10 cellular contexts compared by ENCODE assay signal in the genomic region with DNA sequence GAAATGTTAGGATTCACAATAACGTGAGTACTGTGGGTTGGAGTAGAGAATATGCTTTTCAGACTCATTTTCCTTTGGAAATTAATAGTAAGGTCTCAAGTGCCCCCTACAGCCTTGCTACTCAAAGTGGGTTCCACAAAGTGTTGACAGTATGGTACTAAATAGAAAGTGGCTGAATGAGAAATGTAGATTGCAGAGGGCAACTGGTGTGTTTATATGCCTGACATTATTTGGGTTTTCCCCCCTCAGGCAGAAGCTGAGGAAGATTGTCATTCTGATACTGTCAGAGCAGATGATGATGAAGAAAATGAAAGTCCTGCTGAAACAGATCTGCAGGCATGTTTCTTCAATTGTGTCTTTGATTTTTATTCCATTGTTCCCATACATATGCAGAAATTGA. TPM values are rescaled to one million over a fixed set of nuclear protein-coding genes. Genes with fewer than 3 reads are reported as not detected.
DNase-seq lines count a peak whose midpoint lies in the region; ATAC-seq and TF ChIP-seq lines count a peak whose summit lies in the region.
"Had no signal": no experiment of that assay in that cellular context is flagged by ENCODE, and none has a peak within 500 bp of the region (broad histone marks: within the 10 kb centered on the region; RNA-seq: fewer than 3 reads in every experiment).

No MANE protein-coding gene starts in this region.

- TF ChIP-seq CTCF in IMR-90 (conservative IDR thresholded peaks at IDR 0.05; ENCODE audit: low read depth, low read length) (peak; percentile 21), osteocyte (IDR thresholded peaks at IDR 0.05) (peak; percentile 24), CD14-positive monocyte (IDR thresholded peaks at IDR 0.05) (no peak)

- no CpG with 5 or more reads among the region's 1 CpG for WGBS in IMR-90 (ENCODE audit: extremely low coverage in 2 of 2, insufficient read length in 1 of 2), 2 experiments

- H3K9me1 ChIP-seq in IMR-90 (ENCODE audit: insufficient read depth, low read length): peaks cover 4% of the 10 kb centered on the region; the same call in 1 of the 2 replicates

- TF ChIP-seq POLR2A in IMR-90 (IDR thresholded peaks at IDR 0.05; ENCODE audit: low read depth, low read length): no peak

- H3K27ac ChIP-seq in IMR-90 (ENCODE audit: insufficient read depth, low read length): no peak overlapping the region
- H3K27ac ChIP-seq: epithelial cell of prostate had no signal

- TF ChIP-seq RAD21 in IMR-90 (IDR thresholded peaks at IDR 0.05; ENCODE audit: low read length): no peak

- no peak overlapping the region for H3K9ac ChIP-seq in IMR-90 (ENCODE audit: low read depth, low read length)

- H3K14ac ChIP-seq in IMR-90 (replicated peaks; ENCODE audit: low read depth, low read length): no peak overlapping the region

- ATAC-seq in GM21786 (IDR thresholded peaks at IDR 0.05; ENCODE audit: unreplicated experiment): peak; percentile 88
- no peak for ATAC-seq in IMR-90 (ENCODE audit: low read depth)

- H3K36me3 ChIP-seq in IMR-90 (ENCODE audit: control insufficient read depth, insufficient read depth, low read length): peaks cover 10% of the 10 kb centered on the region

- H3K56ac ChIP-seq in IMR-90 (ENCODE audit: extremely low read depth, insufficient read depth, low read length): no peak overlapping the region

- peak overlapping the region; percentile 13 for H3K4me3 Mint-ChIP-seq in activated T-cell treated with anti-CD3 and anti-CD28 coated beads, Interleukin-2, amount 50 U/mL, for 24 hours
- H3K4me3 Mint-ChIP-seq in osteocyte (ENCODE audit: unreplicated experiment) (no peak overlapping the region), CD14-positive monocyte (no peak overlapping the region)

- no peaks in the 10 kb centered on the region for H3K27me3 ChIP-seq in IMR-90 (ENCODE audit: control insufficient read depth, insufficient read depth, low read length)

- peaks cover 13% of the 10 kb centered on the region; the same call in 1 of the 2 replicates for H4K20me1 ChIP-seq in IMR-90 (ENCODE audit: insufficient read depth, low read length)

- POLR2A ChIA-PET in IMR-90 (lab: Charles Lee; ENCODE audit: unreplicated experiment): no interaction called here

- H3K4me1 Mint-ChIP-seq in activated T-cell treated with anti-CD3 and anti-CD28 coated beads, Interleukin-2, amount 50 U/mL, for 24 hours (ENCODE audit: low read depth): peaks cover 47% of the 10 kb centered on the region
- H3K4me1 Mint-ChIP-seq in osteocyte (ENCODE audit: unreplicated experiment) (peaks cover 29% of the 10 kb centered on the region), CD14-positive monocyte (peaks cover 41% of the 10 kb centered on the region)

- H3K23ac ChIP-seq in IMR-90 (ENCODE audit: low read depth, low read length): no peak overlapping the region

- H3K27ac Mint-ChIP-seq in activated T-cell treated with anti-CD3 and anti-CD28 coated beads, Interleukin-2, amount 50 U/mL, for 24 hours: peak overlapping the region; percentile 81
- H3K27ac Mint-ChIP-seq in osteocyte (ENCODE audit: unreplicated experiment) (no peak overlapping the region), CD14-positive monocyte (peak overlapping the region in 1 of 7 donors; percentile 69)

- H4K8ac ChIP-seq in IMR-90 (ENCODE audit: low read depth in 2 of 2, low read length in 2 of 2): no peak overlapping the region

- DNase-seq in activated T-cell treated with anti-CD3 and anti-CD28 coated beads, Interleukin-2, amount 50 U/mL, for 24 hours: no peak
- DNase-seq in activated T-cell treated with anti-CD3 and anti-CD28 coated beads, Interleukin-2, amount 50 U/mL, for 1 hour: no peak
- DNase-seq in IMR-90 (no peak), osteocyte (ENCODE audit: extremely low spot score, unreplicated experiment) (no peak), COLO829 (ENCODE audit: low spot score) (no peak), SKM-1 treated with dmso at 0.1 percent for 144 hours (lab: John Stamatoyannopoulos, UW; ENCODE audit: unreplicated experiment) (no peak), CD14-positive monocyte (ENCODE audit: low spot score) (no peak)
- DNase-seq: AML-193 had no signal

- no peak overlapping the region for H2AFZ ChIP-seq in IMR-90 (replicated peaks; ENCODE audit: low read length, poor library complexity)

- no peaks in the 10 kb centered on the region for H3K9me3 Mint-ChIP-seq in activated T-cell treated with anti-CD3 and anti-CD28 coated beads, Interleukin-2, amount 50 U/mL, for 24 hours
- H3K9me3 Mint-ChIP-seq in osteocyte (ENCODE audit: unreplicated experiment): no peaks in the 10 kb centered on the region
- H3K9me3 Mint-ChIP-seq in CD14-positive monocyte: no peaks in the 10 kb centered on the region

- in situ Hi-C loops in IMR-90 (cut with MboI; ENCODE audit: low sequenced_read_pairs): no loop called here

- H3K18ac ChIP-seq in IMR-90 (ENCODE audit: low read depth, low read length): no peak overlapping the region

- no peak overlapping the region for H2BK20ac ChIP-seq in IMR-90 (ENCODE audit: low read depth, low read length)

- dilution Hi-C loops in IMR-90 (cut with HindIII; ENCODE audit: low sequenced_read_pairs, unreplicated experiment): no loop called here

- no peaks in the 10 kb centered on the region for H3K27me3 Mint-ChIP-seq in activated T-cell treated with anti-CD3 and anti-CD28 coated beads, Interleukin-2, amount 50 U/mL, for 24 hours
- H3K27me3 Mint-ChIP-seq in osteocyte (ENCODE audit: unreplicated experiment): no peaks in the 10 kb centered on the region
- H3K27me3 Mint-ChIP-seq in CD14-positive monocyte (ENCODE audit: low read depth in 3 of 3): no peaks in the 10 kb centered on the region

- no peak overlapping the region for H3K4ac ChIP-seq in IMR-90 (ENCODE audit: low read depth, low read length)

- H3K4me3 ChIP-seq in IMR-90 (ENCODE audit: insufficient read depth, low read depth, low read length): no peak overlapping the region

- H2AK9ac ChIP-seq in IMR-90 (replicated peaks; ENCODE audit: low read depth, low read length, poor library complexity): no peak overlapping the region

- peaks cover 11 to 40% of the 10 kb centered on the region in 2 experiments for H3K79me1 ChIP-seq in IMR-90 (ENCODE audit: low read depth in 1 of 2, low read length in 2 of 2)

- H3K4me2 ChIP-seq in IMR-90 (ENCODE audit: low read depth, low read length): no peak overlapping the region

- H4K5ac ChIP-seq in IMR-90 (ENCODE audit: low read depth, low read length): no peak overlapping the region

- no peaks in the 10 kb centered on the region for H3K9me3 ChIP-seq in IMR-90 (ENCODE audit: control insufficient read depth, insufficient read depth, low read length)

- no TSS peak for BruUV-seq in IMR-90 (replicated peaks; lab: Mats Ljungman, UMichigan)

- H2BK5ac ChIP-seq in IMR-90 (ENCODE audit: low read depth, low read length, poor library complexity, severe bottlenecking): no peak overlapping the region

- intact Hi-C loops in IMR-90 (cut with micrococcal nuclease) (no loop called here), CD14-positive monocyte (cut with micrococcal nuclease) (no loop called here)

- CTCF ChIA-PET in IMR-90 (lab: Yijun Ruan, JAX): no interaction called here

- H3K36me3 Mint-ChIP-seq in activated T-cell treated with anti-CD3 and anti-CD28 coated beads, Interleukin-2, amount 50 U/mL, for 24 hours (ENCODE audit: low read depth): peaks cover 62% of the 10 kb centered on the region
- H3K36me3 Mint-ChIP-seq in osteocyte (ENCODE audit: unreplicated experiment) (peaks cover 22% of the 10 kb centered on the region), CD14-positive monocyte (peaks cover 27 to 32% of the 10 kb centered on the region in 2 donors)

- no peak overlapping the region for H2AK5ac ChIP-seq in IMR-90 (ENCODE audit: low read depth, low read length)

- H2BK15ac ChIP-seq in IMR-90 (ENCODE audit: low read depth, low read length): no peak overlapping the region

- H2BK120ac ChIP-seq in IMR-90 (ENCODE audit: low read depth, low read length): no peak overlapping the region

- H4K91ac ChIP-seq in IMR-90 (ENCODE audit: insufficient read depth, low read depth, low read length): no peak overlapping the region

- 0 out of 2 replicates have a peak, but pooled peaks cover 2% of the 10 kb centered on the region for H3K4me1 ChIP-seq in IMR-90 (ENCODE audit: control insufficient read depth, insufficient read depth, low read length)

TF ChIP-seq in IMR-90, 13 proteins besides CTCF, POLR2A, EP300 and RAD21:
- TF ChIP-seq, protein P1, sequence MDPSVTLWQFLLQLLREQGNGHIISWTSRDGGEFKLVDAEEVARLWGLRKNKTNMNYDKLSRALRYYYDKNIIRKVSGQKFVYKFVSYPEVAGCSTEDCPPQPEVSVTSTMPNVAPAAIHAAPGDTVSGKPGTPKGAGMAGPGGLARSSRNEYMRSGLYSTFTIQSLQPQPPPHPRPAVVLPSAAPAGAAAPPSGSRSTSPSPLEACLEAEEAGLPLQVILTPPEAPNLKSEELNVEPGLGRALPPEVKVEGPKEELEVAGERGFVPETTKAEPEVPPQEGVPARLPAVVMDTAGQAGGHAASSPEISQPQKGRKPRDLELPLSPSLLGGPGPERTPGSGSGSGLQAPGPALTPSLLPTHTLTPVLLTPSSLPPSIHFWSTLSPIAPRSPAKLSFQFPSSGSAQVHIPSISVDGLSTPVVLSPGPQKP (IDR thresholded peaks at IDR 0.05; ENCODE audit: borderline replicate concordance, low read depth, low read length): no peak
- TF ChIP-seq MAFK (IDR thresholded peaks at IDR 0.05; ENCODE audit: low read depth, low read length) (no peak), MXI1 (IDR thresholded peaks at IDR 0.05; ENCODE audit: borderline replicate concordance, low read depth, low read length) (no peak), CEBPB (IDR thresholded peaks at IDR 0.05; ENCODE audit: low read depth, low read length) (no peak), NFE2L2 (IDR thresholded peaks at IDR 0.05; ENCODE audit: low read depth, low read length) (no peak), RCOR1 (IDR thresholded peaks at IDR 0.05; ENCODE audit: insufficient replicate concordance, low read length) (no peak)
TF ChIP-seq in IMR-90: peak in this region for 0.

RNA-seq across cellular contexts. Expression of gene FBXO9, which starts 5.6 kb away (rescaled TPM):
- total RNA-seq in IMR-90 (2012; rRNA removed) (36.1 and 49.6 TPM in 2 replicates), osteocyte (74.8 and 79.9 TPM in 2 replicates)
- polyA plus RNA-seq in IMR-90 (2012; rRNA removed) (65.9 and 82.8 TPM in 2 replicates), CD14-positive monocyte (10 to 100 TPM; 47.7 to 61.5 TPM)
- 23.1 and 52.3 TPM in 2 replicates for polyA plus RNA-seq in IMR-90 (2012; cell fraction: cytosol; rRNA removed)
- 85.3 and 198 TPM in 2 replicates for polyA plus RNA-seq in IMR-90 (2012; cell fraction: nucleus; rRNA removed; ENCODE audit: low replicate concordance)

RNA-seq across cellular contexts. Expression of gene CILK1, which starts 9.2 kb away (rescaled TPM):
- total RNA-seq in IMR-90 (2012; rRNA removed) (11.1 and 12.8 TPM in 2 replicates), osteocyte (14.7 and 15.0 TPM in 2 replicates)
- polyA plus RNA-seq in IMR-90 (2012; rRNA removed) (8.5 and 9.4 TPM in 2 replicates), CD14-positive monocyte (1 to 10 TPM; 1.6 to 3.5 TPM)
- polyA plus RNA-seq in IMR-90 (2012; cell fraction: cytosol; rRNA removed): 3.1 and 3.8 TPM in 2 replicates
- 2.9 and 10.5 TPM in 2 replicates for polyA plus RNA-seq in IMR-90 (2012; cell fraction: nucleus; rRNA removed; ENCODE audit: low replicate concordance)
